Comparison of ENCODE assay signal across 22 cellular contexts in genomic region chrX:24427747-24428019, GRCh38. TPM values are rescaled to one million over a fixed set of nuclear protein-coding genes. Genes with fewer than 3 reads are reported as not detected.
DNase-seq lines count a peak whose midpoint lies in the region; ATAC-seq and TF ChIP-seq lines count a peak whose summit lies in the region.
"Had no signal": no experiment of that assay in that cellular context is flagged by ENCODE, and none has a peak within 500 bp of the region (broad histone marks: within the 10 kb centered on the region; RNA-seq: fewer than 3 reads in every experiment).

No MANE protein-coding gene starts in this region.

- peak overlapping the region; percentile 13 for H3K27ac Mint-ChIP-seq in type B pancreatic cell
- H3K27ac Mint-ChIP-seq: activated T-helper 17 cell treated with anti-CD3 and anti-CD28 coated beads, Interleukin-2, amount 50 U/mL, for 72 hours; stimulated activated naive CD8-positive, alpha-beta T cell treated with anti-CD3 and anti-CD28 coated beads, Interleukin-15, Interleukin-2, amounts not matched to agents 100 ng/mL and 50 ng/mL, for 24 hours; T-helper 2 cell treated with Interferon-gamma antibody and Interleukin-4, amounts not matched to agents 5 μg/mL and 100 μg/mL, for 36 hours had no signal

- no peaks in the 10 kb centered on the region for H3K9me3 ChIP-seq in adipocyte (ENCODE audit: control insufficient read depth, low read length)
- no peaks in the 10 kb centered on the region for H3K9me3 ChIP-seq in esophagus muscularis mucosa
- H3K9me3 ChIP-seq in muscle layer of duodenum (ENCODE audit: control insufficient read depth in 1 of 2, low read length in 2 of 2) = no peaks in the 10 kb centered on the region
- H3K9me3 ChIP-seq: neutrophil, SK-N-SH had no signal

- H3K4me1 ChIP-seq in adipocyte (ENCODE audit: control insufficient read depth, insufficient read depth, low read length) (peaks cover 26% of the 10 kb centered on the region), esophagus muscularis mucosa (peaks cover 0 to 40% (median 32%) of the 10 kb centered on the region in 4 donors), muscle layer of duodenum (ENCODE audit: control insufficient read depth in 1 of 2, insufficient read depth in 2 of 2, low read length in 2 of 2) (peaks cover 4 to 11% of the 10 kb centered on the region in 2 donors)

- DNase-seq in adipocyte (ENCODE audit: low read depth) (no peak), esophagus muscularis mucosa (ENCODE audit: extremely low spot score) (no peak), type B pancreatic cell (ENCODE audit: extremely low spot score, unreplicated experiment) (no peak), HUDEP-2 (lab: John Stamatoyannopoulos, UW; ENCODE audit: unreplicated experiment in 76 of 76) (no peak)
- DNase-seq in activated CD8-positive, alpha-beta memory T cell treated with anti-CD3 and anti-CD28 coated beads, Interleukin-2, amount 50 U/mL, for 4 hours = no peak
- DNase-seq: activated CD4-positive, alpha-beta T cell treated with anti-CD3 and anti-CD28 coated beads, Interleukin-2, amount 50 U/mL, for 1 hour; CD4-positive, alpha-beta memory T cell; effector CD8-positive, alpha-beta T cell; KG1; MV-4-11; NCI-H1694; NCI-H526 treated with DMSO at 0.1 percent for 48 hours; SK-N-SH; stimulated activated CD4-positive, alpha-beta T cell treated with anti-CD3 and anti-CD28 coated beads, Interleukin-4, amount 100 ng/mL, for 1 hour; WERI-Rb-1 had no signal

- no peaks in the 10 kb centered on the region for H3K36me3 ChIP-seq in adipocyte (ENCODE audit: control insufficient read depth, insufficient read depth, low read length, severe bottlenecking)
- no peaks in the 10 kb centered on the region for H3K36me3 ChIP-seq in esophagus muscularis mucosa
- no peaks in the 10 kb centered on the region for H3K36me3 ChIP-seq in muscle layer of duodenum (ENCODE audit: control insufficient read depth in 1 of 2, insufficient read depth in 2 of 2, low read length in 2 of 2)
- H3K36me3 ChIP-seq: neutrophil, WERI-Rb-1 had no signal

- peaks cover 4% of the 10 kb centered on the region for H3K4me1 Mint-ChIP-seq in type B pancreatic cell (ENCODE audit: unreplicated experiment)
- H3K4me1 Mint-ChIP-seq: activated T-helper 17 cell treated with anti-CD3 and anti-CD28 coated beads, Interleukin-2, amount 50 U/mL, for 72 hours had no signal

- TF ChIP-seq POLR2A in esophagus muscularis mucosa (IDR thresholded peaks at IDR 0.05; ENCODE audit: low read depth) = no peak

- H3K27ac ChIP-seq in esophagus muscularis mucosa (replicated peaks in 1 of 4) (peak overlapping the region; percentile 55 to 78 (median 60)), muscle layer of duodenum (ENCODE audit: low read length) (peak overlapping the region; percentile 65)
- H3K27ac ChIP-seq: neutrophil, WERI-Rb-1 had no signal

- TF ChIP-seq EP300 in esophagus muscularis mucosa (IDR thresholded peaks at IDR 0.05) = no peak

- H3K27me3 ChIP-seq in adipocyte (replicated peaks; ENCODE audit: control insufficient read depth, insufficient read depth, low read length) (peaks cover 2% of the 10 kb centered on the region), esophagus muscularis mucosa (no peaks in the 10 kb centered on the region), muscle layer of duodenum (ENCODE audit: low read depth, low read length) (no peaks in the 10 kb centered on the region)
- H3K27me3 ChIP-seq: neutrophil had no signal

- no peaks in the 10 kb centered on the region for H3K36me3 Mint-ChIP-seq in type B pancreatic cell
- H3K36me3 Mint-ChIP-seq: activated naive CD4-positive, alpha-beta T cell treated with anti-CD3 and anti-CD28 coated beads, Interleukin-2, amount 50 U/mL, for 72 hours; CD4-positive, alpha-beta memory T cell had no signal

- WGBS in esophagus muscularis mucosa = 69% methylated on average over 1 of the region's 1 CpG

- TF ChIP-seq CTCF in esophagus muscularis mucosa (IDR thresholded peaks at IDR 0.05) = no peak
- no peak for TF ChIP-seq CTCF in type B pancreatic cell (conservative IDR thresholded peaks at IDR 0.05)

- H3K4me3 ChIP-seq in adipocyte (ENCODE audit: low read length) (no peak overlapping the region), esophagus muscularis mucosa (no peak overlapping the region), muscle layer of duodenum (ENCODE audit: low read depth in 1 of 2, low read length in 2 of 2) (no peak overlapping the region)

- H3K9ac ChIP-seq in adipocyte (ENCODE audit: low read length) = peak overlapping the region; percentile 57
- H3K9ac ChIP-seq: SK-N-SH had no signal

- intact Hi-C loops in esophagus muscularis mucosa (cut with DNase I) = no loop called here

- H3K4me3 Mint-ChIP-seq in type B pancreatic cell = no peak overlapping the region
- H3K4me3 Mint-ChIP-seq: activated T-helper 17 cell treated with anti-CD3 and anti-CD28 coated beads, Interleukin-2, amount 50 U/mL, for 72 hours; CD4-positive, alpha-beta memory T cell; stimulated activated naive CD8-positive, alpha-beta T cell treated with anti-CD3 and anti-CD28 coated beads, Interleukin-15, Interleukin-2, amounts not matched to agents 100 ng/mL and 50 ng/mL, for 24 hours; T-helper 2 cell treated with Interferon-gamma antibody and Interleukin-4, amounts not matched to agents 5 μg/mL and 100 μg/mL, for 36 hours had no signal

- no peaks in the 10 kb centered on the region for H3K27me3 Mint-ChIP-seq in type B pancreatic cell
- H3K27me3 Mint-ChIP-seq: activated T-helper 17 cell treated with anti-CD3 and anti-CD28 coated beads, Interleukin-2, amount 50 U/mL, for 72 hours; CD4-positive, alpha-beta memory T cell; stimulated activated naive CD8-positive, alpha-beta T cell treated with anti-CD3 and anti-CD28 coated beads, Interleukin-15, Interleukin-2, amounts not matched to agents 100 ng/mL and 50 ng/mL, for 24 hours had no signal

- no peak for ATAC-seq in HG02884 (IDR thresholded peaks at IDR 0.05; ENCODE audit: unreplicated experiment)
- ATAC-seq: activated naive CD4-positive, alpha-beta T cell treated with anti-CD3 and anti-CD28 coated beads, Interleukin-2, amount 50 U/mL, for 72 hours; activated T-helper 17 cell treated with anti-CD3 and anti-CD28 coated beads, Interleukin-2, amount 50 U/mL, for 72 hours had no signal

- peaks cover 5% of the 10 kb centered on the region for H3K9me3 Mint-ChIP-seq in type B pancreatic cell
- H3K9me3 Mint-ChIP-seq: activated T-helper 17 cell treated with anti-CD3 and anti-CD28 coated beads, Interleukin-2, amount 50 U/mL, for 72 hours; stimulated activated naive CD8-positive, alpha-beta T cell treated with anti-CD3 and anti-CD28 coated beads, Interleukin-15, Interleukin-2, amounts not matched to agents 100 ng/mL and 50 ng/mL, for 24 hours; T-helper 2 cell treated with Interferon-gamma antibody and Interleukin-4, amounts not matched to agents 5 μg/mL and 100 μg/mL, for 36 hours had no signal

RNA-seq across cellular contexts. Expression of gene PDK3, which starts 37.4 kb away (rescaled TPM):
- total RNA-seq in esophagus muscularis mucosa (10 to 100 TPM; 38.4 to 63.4 (median 53.4) TPM), type B pancreatic cell (ENCODE audit: low replicate concordance) (25.5 and 30.4 TPM in 2 replicates)
